In genomic region chr19:35184267-35184666, GRCh38 we compare ENCODE assay signal across 2 cellular contexts.
TF ChIP-seq lines count a peak whose summit lies in the region.

No MANE protein-coding gene starts in this region.

TF ChIP-seq in A549, 52 proteins besides CTCF, POLR2A, EP300 and RAD21:
- no peak for TF ChIP-seq REST (IDR thresholded peaks at IDR 0.05)
- TF ChIP-seq RNF2 (IDR thresholded peaks at IDR 0.05; ENCODE audit: borderline replicate concordance, low read depth): no peak
- TF ChIP-seq SREBF2 (IDR thresholded peaks at IDR 0.05): no peak
- no peak for TF ChIP-seq HOXB5 (CRISPR knock-in tag; IDR thresholded peaks at IDR 0.05)
- TF ChIP-seq RFX5 (IDR thresholded peaks at IDR 0.05): no peak
- no peak for TF ChIP-seq PBX3 (IDR thresholded peaks at IDR 0.05)
- no peak for TF ChIP-seq EHMT2 (IDR thresholded peaks at IDR 0.05; ENCODE audit: low read depth)
- TF ChIP-seq KDM5A (IDR thresholded peaks at IDR 0.05): no peak
- TF ChIP-seq NPAS2 (CRISPR knock-in tag; IDR thresholded peaks at IDR 0.05; ENCODE audit: borderline replicate concordance): no peak
- no peak for TF ChIP-seq HMGXB4 (CRISPR knock-in tag; IDR thresholded peaks at IDR 0.05; ENCODE audit: borderline replicate concordance)
- no peak for TF ChIP-seq PHF8 (IDR thresholded peaks at IDR 0.05; ENCODE audit: borderline replicate concordance, low read depth)
- TF ChIP-seq RCOR1 (IDR thresholded peaks at IDR 0.05; ENCODE audit: low read depth, low read length): no peak
- no peak for TF ChIP-seq ATOH8 (CRISPR knock-in tag; IDR thresholded peaks at IDR 0.05; ENCODE audit: low read depth)
- TF ChIP-seq JUN (IDR thresholded peaks at IDR 0.05): no peak
- no peak for TF ChIP-seq CEBPB (IDR thresholded peaks at IDR 0.05)
- TF ChIP-seq EHF (CRISPR knock-in tag; IDR thresholded peaks at IDR 0.05): no peak
TF ChIP-seq in A549: peak in this region for 0.

TF ChIP-seq in K562, 482 proteins besides CTCF, POLR2A, EP300 and RAD21:
- TF ChIP-seq ARID2 (IDR thresholded peaks at IDR 0.05) (no peak), ELK1 (CRISPR knock-in tag; IDR thresholded peaks at IDR 0.05) (no peak), ZNF586 (CRISPR knock-in tag; conservative IDR thresholded peaks at IDR 0.05) (no peak), MTA1 (IDR thresholded peaks at IDR 0.05; ENCODE audit: borderline replicate concordance) (no peak), COPS2 (conservative IDR thresholded peaks at IDR 0.05) (no peak), CC2D1A (IDR thresholded peaks at IDR 0.05) (no peak), SRSF7 (optimal IDR thresholded peaks at IDR 0.05; ENCODE audit: low read depth, low read length) (no peak), RBM25 (IDR thresholded peaks at IDR 0.05; ENCODE audit: low read depth, low read length, severe bottlenecking) (no peak), SMAD1 (IDR thresholded peaks at IDR 0.05; ENCODE audit: low read depth, low read length, partially characterized antibody) (no peak), ELF2 (CRISPR knock-in tag; IDR thresholded peaks at IDR 0.05) (no peak), NFYB (IDR thresholded peaks at IDR 0.05; ENCODE audit: extremely low read depth, insufficient read length) (no peak), C11orf30 (IDR thresholded peaks at IDR 0.05; ENCODE audit: low read depth) (no peak), NONO (IDR thresholded peaks at IDR 0.05; ENCODE audit: low read depth in 2 of 2, low read length in 1 of 2) (no peak), FOXK2 (conservative IDR thresholded peaks at IDR 0.05 in 1 of 2, IDR thresholded peaks at IDR 0.05 in 1 of 2; ENCODE audit: low read depth in 2 of 2) (no peak), CHD7 (IDR thresholded peaks at IDR 0.05; ENCODE audit: low read depth, low read length) (no peak)
